In genomic region chr17:47491841-47492212, GRCh38 we compare ENCODE assay signal across 8 cellular contexts. TPM values are rescaled to one million over a fixed set of nuclear protein-coding genes. Genes with fewer than 3 reads are reported as not detected.
DNase-seq lines count a peak whose midpoint lies in the region; ATAC-seq, FAIRE-seq and TF ChIP-seq lines count a peak whose summit lies in the region.
"Not testable (repeated sequence)": the region's sequence is repeated elsewhere in the genome, so short reads cannot be mapped to it uniquely, and the experiment has no call there.

No MANE protein-coding gene starts in this region.

- H3K14ac ChIP-seq in H1 (ENCODE audit: insufficient read length) = not testable (repeated sequence)

- peak overlapping the region; percentile 81 for H3K27ac ChIP-seq in DND-41 (ENCODE audit: low read length)
- H3K27ac ChIP-seq in H1 (ENCODE audit: low read depth, low read length) = peak overlapping the region; percentile 83
- not testable (repeated sequence) for H3K27ac ChIP-seq in iPS-20b (ENCODE audit: low read length)
- peak overlapping the region; percentile 69 for H3K27ac ChIP-seq in neural cell (ENCODE audit: low read length)
- H3K27ac ChIP-seq in suprapubic skin = peak overlapping the region; percentile 84

- not testable (repeated sequence) for H3K23ac ChIP-seq in H1 (ENCODE audit: insufficient read length)

- not testable (repeated sequence) for H3K36me3 Mint-ChIP-seq in T-helper 1 cell treated with Interleukin-12 subunit alpha and Interleukin-12 subunit beta and Interleukin-4 antibody, amounts not matched to agents 30 μg/mL and 1 μg/mL, for 36 hours (ENCODE audit: low read depth); activated naive CD8-positive, alpha-beta T cell treated with anti-CD3 and anti-CD28 coated beads, Interleukin-2, amount 10 ng/mL, durations not matched to agents 7 days and 5 days

- not testable (repeated sequence) for H2BK15ac ChIP-seq in H1 (ENCODE audit: low read length)

- H3K9ac ChIP-seq in DND-41 (ENCODE audit: low read depth, low read length) (peak overlapping the region; percentile 61), H1 (replicated peaks in 1 of 4; ENCODE audit: extremely low read depth in 1 of 4, low read depth in 3 of 4, low read length in 3 of 4) (peak overlapping the region; percentile 61 to 90 (median 80)), iPS-20b (ENCODE audit: low read depth, low read length) (peak overlapping the region; percentile 86), neural cell (ENCODE audit: low read length) (peak overlapping the region; percentile 63)

- CTCF ChIA-PET in H1 (lab: Charles Lee; ENCODE audit: partially characterized antibody) = not testable (repeated sequence)

- H3K4me3 ChIP-seq in DND-41 (ENCODE audit: low read depth in 1 of 2, low read length in 2 of 2) (peak overlapping the region; percentile 43 to 73; a peak in 3 of 4 replicates), H1 (ENCODE audit: extremely low read depth in 1 of 4, insufficient read depth in 2 of 4, low read depth in 3 of 4, low read length in 4 of 4) (peak overlapping the region; percentile 61 to 80 (median 66)), iPS-20b (ENCODE audit: low read length) (peak overlapping the region; percentile 76), neural cell (ENCODE audit: low read length) (peak overlapping the region; percentile 61), suprapubic skin (peak overlapping the region; percentile 55)

- not testable (repeated sequence) for H3K4me1 Mint-ChIP-seq in T-helper 1 cell treated with Interleukin-12 subunit alpha and Interleukin-12 subunit beta and Interleukin-4 antibody, amounts not matched to agents 30 μg/mL and 1 μg/mL, for 36 hours (ENCODE audit: low read depth); activated naive CD8-positive, alpha-beta T cell treated with anti-CD3 and anti-CD28 coated beads, Interleukin-2, amount 10 ng/mL, durations not matched to agents 7 days and 5 days

- not testable (repeated sequence) for TF ChIP-seq RAD21 in H1 (IDR thresholded peaks at IDR 0.05 in 1 of 2, conservative IDR thresholded peaks at IDR 0.05 in 1 of 2; ENCODE audit: low read depth in 2 of 2, low read length in 2 of 2); neural cell (conservative IDR thresholded peaks at IDR 0.05)

- TF ChIP-seq EP300 in H1 (IDR thresholded peaks at IDR 0.05; ENCODE audit: borderline replicate concordance in 1 of 2, low read depth in 2 of 2, low read length in 2 of 2); neural cell (conservative IDR thresholded peaks at IDR 0.05; ENCODE audit: poor library complexity, severe bottlenecking); suprapubic skin (IDR thresholded peaks at IDR 0.05): not testable (repeated sequence)

- not testable (repeated sequence) for FAIRE-seq in H1 (lab: Jason Lieb, UNC)

- 22% methylated on average over 13 of the region's 15 CpGs; no CpG with 5 or more reads in 1 of the 2 experiments for WGBS in H1 (ENCODE audit: extremely low coverage in 1 of 2, insufficient coverage in 1 of 2, insufficient read length in 1 of 2, insufficient replicate concordance in 2 of 2, low coverage in 1 of 2, low lambda C conversion rate in 2 of 2, missing lambda C conversion rate in 1 of 2), 2 experiments
- WGBS in suprapubic skin = 6% methylated on average over 15 of the region's 15 CpGs

- H3K23me2 ChIP-seq in H1 (ENCODE audit: low read depth, low read length) = not testable (repeated sequence)

- not testable (repeated sequence) for H4K91ac ChIP-seq in H1 (replicated peaks; ENCODE audit: insufficient read length, low read length)

- H3K9me3 ChIP-seq in DND-41 (ENCODE audit: insufficient read depth, low read length, severe bottlenecking); H1 (ENCODE audit: insufficient read depth in 2 of 2, low read depth in 1 of 2, low read length in 1 of 2); iPS-20b (ENCODE audit: insufficient read depth, low read depth, low read length); neural cell (ENCODE audit: low read length); suprapubic skin: not testable (repeated sequence)

- not testable (repeated sequence) for H2BK5ac ChIP-seq in H1 (ENCODE audit: low read depth, low read length)

- H3K79me2 ChIP-seq in DND-41 (ENCODE audit: insufficient read depth, low read length); H1 (ENCODE audit: control insufficient read depth in 1 of 2, insufficient read depth in 2 of 2, low read length in 2 of 2); neural cell (replicated peaks; ENCODE audit: insufficient read depth, low read length): not testable (repeated sequence)

- not testable (repeated sequence) for H4K5ac ChIP-seq in H1 (ENCODE audit: insufficient read length, low read depth, low read length)

- not testable (repeated sequence) for H3K4ac ChIP-seq in H1 (replicated peaks; ENCODE audit: insufficient read length, low read depth, low read length)

- not testable (repeated sequence) for H4K20me1 ChIP-seq in DND-41 (ENCODE audit: insufficient read depth, low read length); H1 (replicated peaks in 1 of 2; ENCODE audit: control insufficient read depth in 1 of 2, insufficient read depth in 2 of 2, low read length in 2 of 2); neural cell (ENCODE audit: insufficient read depth)

- H3K4me1 ChIP-seq in DND-41 (ENCODE audit: insufficient read depth, low read length) = peaks cover 15% of the 10 kb centered on the region
- not testable (repeated sequence) for H3K4me1 ChIP-seq in H1 (replicated peaks in 1 of 4; ENCODE audit: control insufficient read depth in 3 of 4, insufficient read depth in 4 of 4, low read length in 3 of 4); iPS-20b (ENCODE audit: insufficient read depth, low read length); suprapubic skin

- not testable (repeated sequence) for TF ChIP-seq POLR2A in H1 (IDR thresholded peaks at IDR 0.05; ENCODE audit: control extremely low read depth in 1 of 2, low read depth in 2 of 2, low read length in 2 of 2); suprapubic skin (IDR thresholded peaks at IDR 0.05)

- not testable (repeated sequence) for H2BK120ac ChIP-seq in H1 (replicated peaks; ENCODE audit: low read depth, low read length)

- DNase-seq in DND-41; activated naive CD8-positive, alpha-beta T cell treated with anti-CD3 and anti-CD28 coated beads, Interleukin-2, amount 10 ng/mL, durations not matched to agents 7 days and 5 days; H1 (ENCODE audit: low read depth in 1 of 2, low spot score in 2 of 2); suprapubic skin (ENCODE audit: low spot score in 2 of 2): not testable (repeated sequence)
- DNase-seq in HT-29 (ENCODE audit: low spot score) = peak; percentile 24

- peak overlapping the region; percentile 77 for H2AFZ ChIP-seq in DND-41 (ENCODE audit: low read depth, low read length)
- not testable (repeated sequence) for H2AFZ ChIP-seq in H1 (ENCODE audit: low read length); neural cell (ENCODE audit: low read depth, low read length)

- H3K18ac ChIP-seq in H1 (ENCODE audit: extremely low read depth, low read length) = not testable (repeated sequence)

- H2BK12ac ChIP-seq in H1 (ENCODE audit: low read depth, low read length) = not testable (repeated sequence)

- not testable (repeated sequence) for H3K27me3 Mint-ChIP-seq in T-helper 1 cell treated with Interleukin-12 subunit alpha and Interleukin-12 subunit beta and Interleukin-4 antibody, amounts not matched to agents 30 μg/mL and 1 μg/mL, for 36 hours (ENCODE audit: low read depth); activated naive CD8-positive, alpha-beta T cell treated with anti-CD3 and anti-CD28 coated beads, Interleukin-2, amount 10 ng/mL, durations not matched to agents 7 days and 5 days

- not testable (repeated sequence) for H3K27me3 ChIP-seq in DND-41 (ENCODE audit: insufficient read depth, low read length, poor library complexity); H1 (replicated peaks in 1 of 4; ENCODE audit: control insufficient read depth in 3 of 4, extremely low read depth in 1 of 4, insufficient read depth in 3 of 4, low read length in 3 of 4); iPS-20b (ENCODE audit: insufficient read depth, low read length); neural cell (ENCODE audit: insufficient read depth, low read depth, low read length); suprapubic skin

- H3K9me3 Mint-ChIP-seq in T-helper 1 cell treated with Interleukin-12 subunit alpha and Interleukin-12 subunit beta and Interleukin-4 antibody, amounts not matched to agents 30 μg/mL and 1 μg/mL, for 36 hours; activated naive CD8-positive, alpha-beta T cell treated with anti-CD3 and anti-CD28 coated beads, Interleukin-2, amount 10 ng/mL, durations not matched to agents 7 days and 5 days: not testable (repeated sequence)

- H4K8ac ChIP-seq in H1 (ENCODE audit: extremely low read depth, insufficient read depth, low read length) = not testable (repeated sequence)

- not testable (repeated sequence) for H3K56ac ChIP-seq in H1 (replicated peaks; ENCODE audit: insufficient read length, low read depth, low read length)

- ATAC-seq in DND-41 (ENCODE audit: insufficient read depth, low read depth); activated naive CD8-positive, alpha-beta T cell treated with anti-CD3 and anti-CD28 coated beads, Interleukin-2, amount 10 ng/mL, durations not matched to agents 7 days and 5 days (ENCODE audit: low read depth): not testable (repeated sequence)

- POLR2A ChIA-PET in activated naive CD8-positive, alpha-beta T cell treated with anti-CD3 and anti-CD28 coated beads, Interleukin-2, amount 10 ng/mL, durations not matched to agents 7 days and 5 days (lab: Charles Lee); H1 (lab: Charles Lee; ENCODE audit: partially characterized antibody): not testable (repeated sequence)

- H3K9me2 ChIP-seq in neural cell (ENCODE audit: insufficient read depth, low read length) = not testable (repeated sequence)

- peak overlapping the region; percentile 69 for H3K4me2 ChIP-seq in DND-41 (ENCODE audit: insufficient read depth, low read length)
- peak overlapping the region; percentile 63 to 75 for H3K4me2 ChIP-seq in H1 (ENCODE audit: insufficient read depth in 1 of 2, low read depth in 2 of 2, low read length in 2 of 2)
- H3K4me2 ChIP-seq in neural cell (ENCODE audit: low read length) = not testable (repeated sequence)

- not testable (repeated sequence) for TF ChIP-seq CTCF in DND-41 (IDR thresholded peaks at IDR 0.05; ENCODE audit: borderline replicate concordance, extremely low read depth, low read length, poor library complexity, severe bottlenecking); H1 (IDR thresholded peaks at IDR 0.05; ENCODE audit: control extremely low read depth in 1 of 3, insufficient read depth in 1 of 3, low read depth in 1 of 3, low read length in 3 of 3); neural cell (IDR thresholded peaks at IDR 0.05; ENCODE audit: poor library complexity, severe bottlenecking); suprapubic skin (IDR thresholded peaks at IDR 0.05)

- not testable (repeated sequence) for H3K36me3 ChIP-seq in DND-41 (ENCODE audit: insufficient read depth, low read length); H1 (ENCODE audit: control insufficient read depth in 2 of 4, insufficient read depth in 4 of 4, low read length in 3 of 4); iPS-20b (ENCODE audit: insufficient read depth, low read depth, low read length); neural cell (ENCODE audit: insufficient read depth, low read length)
- H3K36me3 ChIP-seq in suprapubic skin = peaks cover 12% of the 10 kb centered on the region

- not testable (repeated sequence) for H2BK20ac ChIP-seq in H1 (ENCODE audit: low read length)

- H3K4me3 Mint-ChIP-seq in T-helper 1 cell treated with Interleukin-12 subunit alpha and Interleukin-12 subunit beta and Interleukin-4 antibody, amounts not matched to agents 30 μg/mL and 1 μg/mL, for 36 hours = peak overlapping the region; percentile 95
- peak overlapping the region; percentile 89 for H3K4me3 Mint-ChIP-seq in activated naive CD8-positive, alpha-beta T cell treated with anti-CD3 and anti-CD28 coated beads, Interleukin-2, amount 10 ng/mL, durations not matched to agents 7 days and 5 days

- H3K27ac Mint-ChIP-seq in T-helper 1 cell treated with Interleukin-12 subunit alpha and Interleukin-12 subunit beta and Interleukin-4 antibody, amounts not matched to agents 30 μg/mL and 1 μg/mL, for 36 hours = peak overlapping the region; percentile 93
- peak overlapping the region; percentile 96 for H3K27ac Mint-ChIP-seq in activated naive CD8-positive, alpha-beta T cell treated with anti-CD3 and anti-CD28 coated beads, Interleukin-2, amount 10 ng/mL, durations not matched to agents 7 days and 5 days

- H2AK5ac ChIP-seq in H1 (ENCODE audit: low read depth, low read length) = not testable (repeated sequence)

- H3F3A ChIP-seq in neural cell (ENCODE audit: insufficient read depth, low read length, poor library complexity, severe bottlenecking) = not testable (repeated sequence)

- not testable (repeated sequence) for H3K79me1 ChIP-seq in H1 (ENCODE audit: low read depth, low read length)

RNA-seq across cellular contexts. Expression of gene NPEPPS, which starts 39.1 kb away (rescaled TPM):
- total RNA-seq in HT-29 (2014; rRNA removed; shearing (Covaris generic)) = 38.1 and 43.5 TPM in 2 replicates
- total RNA-seq in activated naive CD8-positive, alpha-beta T cell treated with anti-CD3 and anti-CD28 coated beads, Interleukin-2, amount 10 ng/mL, durations not matched to agents 7 days and 5 days = 100 to 1,000 TPM; 101 to 104 TPM
- 113 and 118 TPM in 2 replicates for total RNA-seq in H1 (2021; fragmentation: NEBNext Ultra II Directional; extraction: Animal tissue kit (Norgen Biotek cat#: 25700))
- polyA plus RNA-seq in H1 (2011; rRNA removed) (53.6 and 56.5 TPM in 2 replicates), neural cell (150 and 170 TPM in 2 replicates)
- 68.6 TPM for polyA plus RNA-seq in H1 (2011; cell fraction: cytosol; rRNA removed)
- 73.0 TPM for polyA plus RNA-seq in H1 (2011; cell fraction: nucleus; rRNA removed)
- polyA plus RNA-seq in H1 (2012, experiment 1 of 2) = 82.8 to 156 TPM (median 98.5 TPM) in 4 replicates
- 20.8 TPM for polyA plus RNA-seq in H1 (2012, experiment 2 of 2)
- polyA plus RNA-seq in H1 (2013, experiment 1 of 2) = 49.6 TPM
- 44.4 TPM for polyA plus RNA-seq in H1 (2013, experiment 2 of 2)
- 135 and 161 TPM in 2 replicates for polyA minus RNA-seq in H1 (2011; rRNA and poly(A)+ RNA removed)
- 110 TPM for polyA minus RNA-seq in H1 (2011; cell fraction: cytosol; rRNA and poly(A)+ RNA removed)
- polyA minus RNA-seq in H1 (2011; cell fraction: nucleus; rRNA and poly(A)+ RNA removed) = 97.8 TPM
- 197 and 240 TPM in 2 replicates for polyA minus RNA-seq in neural cell
- total RNA-seq in suprapubic skin = 100 to 1,000 TPM in 3 of 4 donors, 10 to 100 TPM in 1; 96.8 to 317 (median 124) TPM
